Comparison of ENCODE assay signal across 15 cellular contexts in the genomic region with DNA sequence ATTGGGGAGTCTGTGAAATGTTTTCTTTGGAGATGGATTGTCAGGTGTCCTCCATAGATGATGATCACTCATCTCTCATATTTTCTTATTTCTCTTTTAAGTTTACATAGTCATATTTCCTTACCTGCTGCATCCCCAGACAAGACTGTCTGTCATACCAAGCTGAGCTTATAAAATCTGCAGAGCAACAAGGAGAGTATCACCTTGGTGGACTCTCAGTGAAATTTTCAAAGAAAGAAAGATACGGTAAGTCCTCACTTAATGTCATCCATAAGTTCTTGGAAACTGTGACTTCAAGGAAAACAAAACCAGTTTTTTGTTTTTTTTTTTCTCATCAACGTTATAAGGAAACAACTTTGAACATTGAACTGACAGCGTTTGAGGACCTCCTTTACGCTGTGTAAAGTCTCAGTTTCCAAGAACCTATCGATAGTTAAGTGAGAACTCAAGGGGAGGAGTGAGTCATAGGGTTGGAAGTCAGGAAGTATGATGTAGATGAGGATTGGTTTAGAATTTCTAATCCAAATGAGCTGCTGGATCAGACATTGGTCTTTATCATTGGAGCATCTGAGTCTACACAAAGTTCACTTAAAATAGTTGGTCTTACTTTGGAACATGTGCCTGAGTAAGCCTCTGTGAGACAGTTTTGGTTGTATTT. TPM values are rescaled to one million over a fixed set of nuclear protein-coding genes. Genes with fewer than 3 reads are reported as not detected.
DNase-seq lines count a peak whose midpoint lies in the region; ATAC-seq and TF ChIP-seq lines count a peak whose summit lies in the region.
"Had no signal": no experiment of that assay in that cellular context is flagged by ENCODE, and none has a peak within 500 bp of the region (broad histone marks: within the 10 kb centered on the region; RNA-seq: fewer than 3 reads in every experiment).

No MANE protein-coding gene starts in this region.

- peaks cover 24% of the 10 kb centered on the region for H3K36me3 Mint-ChIP-seq in natural killer cell treated with Interleukin-12 subunit alpha and Interleukin-12 subunit beta and Interleukin-15 and Interleukin-18, amount 100 ng/mL, for 72 hours
- H3K36me3 Mint-ChIP-seq in natural killer cell = peaks cover 13% of the 10 kb centered on the region
- peaks cover 16% of the 10 kb centered on the region for H3K36me3 Mint-ChIP-seq in T-helper 17 cell (ENCODE audit: low read depth)
- H3K36me3 Mint-ChIP-seq in type B pancreatic cell = peaks cover 41% of the 10 kb centered on the region

- H3K27ac Mint-ChIP-seq in natural killer cell treated with Interleukin-12 subunit alpha and Interleukin-12 subunit beta and Interleukin-15 and Interleukin-18, amount 100 ng/mL, for 72 hours = peak overlapping the region; percentile 65 to 78
- H3K27ac Mint-ChIP-seq in natural killer cell (no peak overlapping the region), T-helper 17 cell (peak overlapping the region; percentile 14), type B pancreatic cell (peak overlapping the region; percentile 37)

- H3K9me3 ChIP-seq in T-helper 17 cell (ENCODE audit: control insufficient read depth, low read length, poor library complexity, severe bottlenecking) = no peaks in the 10 kb centered on the region
- H3K9me3 ChIP-seq in fibroblast of lung (ENCODE audit: control insufficient read depth, insufficient read depth, low read depth, low read length) = no peaks in the 10 kb centered on the region
- H3K9me3 ChIP-seq in aorta (ENCODE audit: control insufficient read depth, low read length) = no peaks in the 10 kb centered on the region
- no peaks in the 10 kb centered on the region for H3K9me3 ChIP-seq in trophoblast cell (ENCODE audit: insufficient read depth, low read depth, low read length)

- H2AK5ac ChIP-seq in trophoblast cell (ENCODE audit: low read length) = no peak overlapping the region

- no peak for DNase-seq in natural killer cell treated with Interleukin-12 subunit alpha and Interleukin-12 subunit beta and Interleukin-15 and Interleukin-18, amount 100 ng/mL, for 72 hours (ENCODE audit: low spot score)
- DNase-seq in natural killer cell (no peak), T-helper 17 cell (no peak), fibroblast of lung (ENCODE audit: low read depth in 2 of 2) (peak; percentile 40 to 79), type B pancreatic cell (ENCODE audit: extremely low spot score, unreplicated experiment) (no peak), SKM-1 treated with dmso at 0.1 percent for 144 hours (lab: John Stamatoyannopoulos, UW; ENCODE audit: unreplicated experiment) (no peak), aorta (no peak), trophoblast cell (no peak)
- DNase-seq: midbrain; NCI-H2029 treated with DMSO at 0.1 percent for 48 hours; posterior cingulate gyrus; stimulated activated CD4-positive, alpha-beta T cell treated with anti-CD3 and anti-CD28 coated beads, Interleukin-2, amount 100 ng/mL, for 24 hours; stimulated activated naive CD4-positive, alpha-beta T cell; T-helper 9 cell had no signal

- H3K4me1 ChIP-seq in fibroblast of lung (ENCODE audit: control insufficient read depth, extremely low read depth, insufficient read depth, low read length) = peaks cover 3% of the 10 kb centered on the region
- H3K4me1 ChIP-seq in aorta (ENCODE audit: control insufficient read depth in 1 of 2, insufficient read depth in 2 of 2, low read length in 2 of 2) = no peaks in the 10 kb centered on the region
- H3K4me1 ChIP-seq in trophoblast cell (ENCODE audit: control insufficient read depth in 1 of 2, insufficient read depth in 2 of 2, low read length in 2 of 2) = peaks cover 3 to 4% of the 10 kb centered on the region in 2 experiments

- H3K4me3 ChIP-seq in fibroblast of lung (replicated peaks in 1 of 4; ENCODE audit: control extremely low read depth in 1 of 4, insufficient read depth in 1 of 4, low read depth in 3 of 4, low read length in 4 of 4) (no peak overlapping the region), aorta (ENCODE audit: low read length in 2 of 2) (no peak overlapping the region), trophoblast cell (ENCODE audit: low read depth, low read length) (no peak overlapping the region)

- peaks cover 5% of the 10 kb centered on the region for H3K36me3 ChIP-seq in fibroblast of lung (ENCODE audit: control insufficient read depth, insufficient read depth, low read length)
- peaks cover 0 to 4% of the 10 kb centered on the region in 2 donors for H3K36me3 ChIP-seq in aorta (ENCODE audit: control insufficient read depth in 1 of 2, insufficient read depth in 2 of 2, low read length in 1 of 2)
- peaks cover 28% of the 10 kb centered on the region in 2 experiments for H3K36me3 ChIP-seq in trophoblast cell (ENCODE audit: control insufficient read depth in 1 of 2, insufficient read depth in 2 of 2, low read length in 2 of 2)

- H2BK5ac ChIP-seq in trophoblast cell (ENCODE audit: low read depth, low read length, poor library complexity) = no peak overlapping the region

- no peak overlapping the region for H2BK120ac ChIP-seq in trophoblast cell (ENCODE audit: insufficient read depth, low read length, poor library complexity)

- TF ChIP-seq CTCF in natural killer cell (IDR thresholded peaks at IDR 0.05) = no peak
- no peak for TF ChIP-seq CTCF in fibroblast of lung (conservative IDR thresholded peaks at IDR 0.05 in 1 of 2, IDR thresholded peaks at IDR 0.05 in 1 of 2; ENCODE audit: low read depth in 1 of 2, low read length in 2 of 2)
- TF ChIP-seq CTCF in type B pancreatic cell (conservative IDR thresholded peaks at IDR 0.05) = no peak

- H3K18ac ChIP-seq in trophoblast cell (ENCODE audit: low read length) = no peak overlapping the region

- peaks cover 51% of the 10 kb centered on the region for H3K79me2 ChIP-seq in fibroblast of lung (ENCODE audit: control insufficient read depth, insufficient read depth, low read length)
- peaks cover 5% of the 10 kb centered on the region for H3K79me2 ChIP-seq in trophoblast cell (ENCODE audit: control insufficient read depth, insufficient read depth, low read length, poor library complexity)

- no peak overlapping the region for H2BK12ac ChIP-seq in trophoblast cell (ENCODE audit: low read length)

- H3K4me2 ChIP-seq in fibroblast of lung (ENCODE audit: extremely low read depth, insufficient read depth, low read length) = no peak overlapping the region
- no peak overlapping the region for H3K4me2 ChIP-seq in trophoblast cell (ENCODE audit: low read length)

- intact Hi-C loops in natural killer cell (cut with micrococcal nuclease) = no loop called here
- intact Hi-C loops in aorta (cut with DNase I) = no loop called here

- H3K4me1 Mint-ChIP-seq in natural killer cell treated with Interleukin-12 subunit alpha and Interleukin-12 subunit beta and Interleukin-15 and Interleukin-18, amount 100 ng/mL, for 72 hours (ENCODE audit: low read depth in 2 of 2) = peaks cover 39 to 44% of the 10 kb centered on the region in 2 donors
- peaks cover 38 to 55% of the 10 kb centered on the region in 2 donors for H3K4me1 Mint-ChIP-seq in natural killer cell
- H3K4me1 Mint-ChIP-seq in T-helper 17 cell = peaks cover 25% of the 10 kb centered on the region
- peaks cover 13% of the 10 kb centered on the region for H3K4me1 Mint-ChIP-seq in type B pancreatic cell (ENCODE audit: unreplicated experiment)

- H3K9ac ChIP-seq in fibroblast of lung (ENCODE audit: insufficient read depth, low read length) (no peak overlapping the region), trophoblast cell (ENCODE audit: low read length) (no peak overlapping the region)

- no peak overlapping the region for H4K91ac ChIP-seq in trophoblast cell (ENCODE audit: low read depth, low read length)

- peak in 1 of 2 donors; percentile 71 for ATAC-seq in natural killer cell treated with Interleukin-12 subunit alpha and Interleukin-12 subunit beta and Interleukin-15 and Interleukin-18, amount 100 ng/mL, for 72 hours
- ATAC-seq in natural killer cell = no peak
- no peak for ATAC-seq in T-helper 17 cell
- no peak for ATAC-seq in aorta (ENCODE audit: low FRiP score)

- no peak overlapping the region for H3K4ac ChIP-seq in trophoblast cell (ENCODE audit: low read depth, low read length)

- H3K27me3 Mint-ChIP-seq in natural killer cell treated with Interleukin-12 subunit alpha and Interleukin-12 subunit beta and Interleukin-15 and Interleukin-18, amount 100 ng/mL, for 72 hours = no peaks in the 10 kb centered on the region
- H3K27me3 Mint-ChIP-seq in natural killer cell (ENCODE audit: low read depth in 2 of 2) (no peaks in the 10 kb centered on the region), T-helper 17 cell (no peaks in the 10 kb centered on the region), type B pancreatic cell (no peaks in the 10 kb centered on the region)
- H3K27me3 Mint-ChIP-seq: central memory CD8-positive, alpha-beta T cell had no signal

- no peaks in the 10 kb centered on the region for H3K27me3 ChIP-seq in fibroblast of lung (ENCODE audit: control insufficient read depth, insufficient read depth, low read length)
- H3K27me3 ChIP-seq in aorta (ENCODE audit: control insufficient read depth in 1 of 2, insufficient read depth in 2 of 2, low read length in 1 of 2) = no peaks in the 10 kb centered on the region
- no peaks in the 10 kb centered on the region for H3K27me3 ChIP-seq in trophoblast cell (ENCODE audit: insufficient read depth, low read length)

- H3K79me1 ChIP-seq in trophoblast cell (ENCODE audit: low read length) = no peaks in the 10 kb centered on the region

- H3K14ac ChIP-seq in trophoblast cell (ENCODE audit: low read length) = no peak overlapping the region

- H3K23ac ChIP-seq in trophoblast cell (ENCODE audit: low read length) = no peak overlapping the region

- no peak overlapping the region for H4K8ac ChIP-seq in trophoblast cell (ENCODE audit: low read depth, low read length)

- H4K20me1 ChIP-seq in fibroblast of lung (ENCODE audit: control insufficient read depth, extremely low read depth, insufficient read depth, low read length) = no peaks in the 10 kb centered on the region

- H2AFZ ChIP-seq in fibroblast of lung (ENCODE audit: low read length) (no peak overlapping the region), trophoblast cell (ENCODE audit: insufficient read depth, low read length, poor library complexity) (no peak overlapping the region)

- WGBS in aorta, 2 donors = 78 to 82% methylated on average over 5 of the region's 5 CpGs
- no CpG with 5 or more reads among the region's 5 CpGs for WGBS in trophoblast cell (ENCODE audit: extremely low coverage, insufficient coverage, insufficient read length)

- H4K12ac ChIP-seq in trophoblast cell (ENCODE audit: low read depth, low read length) = no peak overlapping the region

- peak overlapping the region; percentile 58 for H3K4me3 Mint-ChIP-seq in natural killer cell treated with Interleukin-12 subunit alpha and Interleukin-12 subunit beta and Interleukin-15 and Interleukin-18, amount 100 ng/mL, for 72 hours
- H3K4me3 Mint-ChIP-seq in natural killer cell (no peak overlapping the region), T-helper 17 cell (peak overlapping the region; percentile 33), type B pancreatic cell (no peak overlapping the region)
- H3K4me3 Mint-ChIP-seq: central memory CD8-positive, alpha-beta T cell had no signal

- H3K27ac ChIP-seq in fibroblast of lung (ENCODE audit: insufficient read depth, low read length) (no peak overlapping the region), aorta (ENCODE audit: low read depth in 1 of 2, low read length in 2 of 2) (no peak overlapping the region), trophoblast cell (ENCODE audit: low read depth, low read length) (no peak overlapping the region)

- H3K9me3 Mint-ChIP-seq in natural killer cell treated with Interleukin-12 subunit alpha and Interleukin-12 subunit beta and Interleukin-15 and Interleukin-18, amount 100 ng/mL, for 72 hours = no peaks in the 10 kb centered on the region
- no peaks in the 10 kb centered on the region for H3K9me3 Mint-ChIP-seq in natural killer cell
- H3K9me3 Mint-ChIP-seq in type B pancreatic cell = no peaks in the 10 kb centered on the region
- H3K9me3 Mint-ChIP-seq: central memory CD8-positive, alpha-beta T cell had no signal

RNA-seq across cellular contexts. Expression of gene SPIN1, which starts 45.5 kb away (rescaled TPM):
- 10 to 100 TPM; 18.6 to 27.8 TPM for total RNA-seq in natural killer cell treated with Interleukin-12 subunit alpha and Interleukin-12 subunit beta and Interleukin-15 and Interleukin-18, amount 100 ng/mL, for 72 hours
- total RNA-seq in natural killer cell (10 to 100 TPM; 30.3 to 46.1 (median 39.3) TPM), T-helper 17 cell (10 to 100 TPM; 18.7 to 25.1 TPM), fibroblast of lung (88.1 and 121 TPM in 2 replicates), type B pancreatic cell (ENCODE audit: low replicate concordance) (98.6 and 107 TPM in 2 replicates), aorta (10 to 100 TPM; 79.9 to 93.3 TPM)
- polyA plus RNA-seq in fibroblast of lung (96.9 and 107 TPM in 2 replicates), aorta (10 to 100 TPM; 40.8 to 41.1 TPM)
- polyA plus RNA-seq in fibroblast of lung (2012) = 51.2 and 60.4 TPM in 2 replicates
- 27.0 and 30.1 TPM in 2 replicates for polyA minus RNA-seq in fibroblast of lung (ENCODE audit: low replicate concordance)
- polyA plus RNA-seq in trophoblast cell (2013) = 65.0 and 67.0 TPM in 2 replicates

Comparison
In these comparisons a context has a peak if more than half of its experiments do, and no peak if none do; other contexts are left out.
1. H3K27ac Mint-ChIP-seq: peak in natural killer cell treated with Interleukin-12 subunit alpha and Interleukin-12 subunit beta and Interleukin-15 and Interleukin-18, amount 100 ng/mL, for 72 hours (2 of 2), T-helper 17 cell (single experiment) and type B pancreatic cell (single experiment); none in natural killer cell (0 of 2).
2. H3K4me3 Mint-ChIP-seq: peak in natural killer cell treated with Interleukin-12 subunit alpha and Interleukin-12 subunit beta and Interleukin-15 and Interleukin-18, amount 100 ng/mL, for 72 hours (single experiment) and T-helper 17 cell (single experiment); none in natural killer cell (single experiment) and type B pancreatic cell (single experiment).
3. DNase-seq: peak in fibroblast of lung (2 of 2); none in natural killer cell treated with Interleukin-12 subunit alpha and Interleukin-12 subunit beta and Interleukin-15 and Interleukin-18, amount 100 ng/mL, for 72 hours (single experiment), natural killer cell (single experiment), T-helper 17 cell (0 of 3), type B pancreatic cell (single experiment), SKM-1 treated with dmso at 0.1 percent for 144 hours (single experiment), aorta (0 of 2) and trophoblast cell (0 of 2).